Comparison of ENCODE assay signal across 9 cellular contexts in the genomic region with DNA sequence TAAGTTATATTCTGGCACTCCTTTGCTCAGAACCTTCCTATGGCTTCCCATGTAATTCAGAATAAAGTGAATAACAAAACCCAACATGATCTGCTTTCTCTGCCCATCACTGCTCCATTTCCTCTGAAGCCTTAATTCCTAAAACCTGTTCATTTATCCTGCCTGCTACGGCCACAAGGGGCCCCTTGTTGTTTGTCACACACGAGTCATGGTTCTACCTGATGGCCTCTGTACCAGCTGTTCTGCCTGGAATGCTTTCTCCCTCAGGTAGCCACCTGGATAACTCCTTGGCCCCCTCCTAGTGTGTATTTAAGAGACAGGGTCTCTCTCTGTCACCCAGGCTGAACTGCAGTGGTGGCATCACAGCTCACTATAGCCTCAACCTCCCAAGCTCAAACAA.
DNase-seq lines count a peak whose midpoint lies in the region; ATAC-seq and TF ChIP-seq lines count a peak whose summit lies in the region.
"Had no signal": no experiment of that assay in that cellular context is flagged by ENCODE, and none has a peak within 500 bp of the region (broad histone marks: within the 10 kb centered on the region; RNA-seq: fewer than 3 reads in every experiment).

No MANE protein-coding gene starts in this region.

- DNase-seq in D341Med (ENCODE audit: low spot score) (peak; percentile 55), HFF-Myc (ENCODE audit: extremely low read depth, low read depth) (no peak), SW480 (ENCODE audit: low spot score) (peak; percentile 73), left kidney (ENCODE audit: low read depth, low spot score) (peak; percentile 57), NK-92 (lab: John Stamatoyannopoulos, UW; ENCODE audit: unreplicated experiment) (no peak), NCI-H187 treated with DMSO at 0.1 percent for 48 hours (lab: John Stamatoyannopoulos, UW) (no peak)
- DNase-seq in stimulated activated naive CD8-positive, alpha-beta T cell treated with anti-CD3 and anti-CD28 coated beads, Interleukin-15, Interleukin-2, amounts not matched to agents 100 U/mL and 50 U/mL, for 24 hours: no peak
- DNase-seq: substantia nigra had no signal

- no peak for ATAC-seq in HG03442 (IDR thresholded peaks at IDR 0.05; ENCODE audit: unreplicated experiment)
- ATAC-seq in stimulated activated naive CD8-positive, alpha-beta T cell treated with anti-CD3 and anti-CD28 coated beads, Interleukin-15, Interleukin-2, amounts not matched to agents 100 U/mL and 50 U/mL, for 24 hours: no peak

- H3K4me3 ChIP-seq in HFF-Myc (replicated peaks; ENCODE audit: low read depth, low read length): no peak overlapping the region

- peak; percentile 27 for TF ChIP-seq CTCF in HFF-Myc (IDR thresholded peaks at IDR 0.05; ENCODE audit: low read depth, low read length, missing control alignments)

Comparison
In these comparisons a context has a peak if more than half of its experiments do, and no peak if none do; other contexts are left out.
1. DNase-seq: peak in D341Med (single experiment), SW480 (single experiment) and left kidney (single experiment); none in HFF-Myc (single experiment), NK-92 (single experiment), stimulated activated naive CD8-positive, alpha-beta T cell treated with anti-CD3 and anti-CD28 coated beads, Interleukin-15, Interleukin-2, amounts not matched to agents 100 U/mL and 50 U/mL, for 24 hours (single experiment) and NCI-H187 treated with DMSO at 0.1 percent for 48 hours (single experiment).